ENCODE assay signal across 8 cellular contexts in the genomic region with DNA sequence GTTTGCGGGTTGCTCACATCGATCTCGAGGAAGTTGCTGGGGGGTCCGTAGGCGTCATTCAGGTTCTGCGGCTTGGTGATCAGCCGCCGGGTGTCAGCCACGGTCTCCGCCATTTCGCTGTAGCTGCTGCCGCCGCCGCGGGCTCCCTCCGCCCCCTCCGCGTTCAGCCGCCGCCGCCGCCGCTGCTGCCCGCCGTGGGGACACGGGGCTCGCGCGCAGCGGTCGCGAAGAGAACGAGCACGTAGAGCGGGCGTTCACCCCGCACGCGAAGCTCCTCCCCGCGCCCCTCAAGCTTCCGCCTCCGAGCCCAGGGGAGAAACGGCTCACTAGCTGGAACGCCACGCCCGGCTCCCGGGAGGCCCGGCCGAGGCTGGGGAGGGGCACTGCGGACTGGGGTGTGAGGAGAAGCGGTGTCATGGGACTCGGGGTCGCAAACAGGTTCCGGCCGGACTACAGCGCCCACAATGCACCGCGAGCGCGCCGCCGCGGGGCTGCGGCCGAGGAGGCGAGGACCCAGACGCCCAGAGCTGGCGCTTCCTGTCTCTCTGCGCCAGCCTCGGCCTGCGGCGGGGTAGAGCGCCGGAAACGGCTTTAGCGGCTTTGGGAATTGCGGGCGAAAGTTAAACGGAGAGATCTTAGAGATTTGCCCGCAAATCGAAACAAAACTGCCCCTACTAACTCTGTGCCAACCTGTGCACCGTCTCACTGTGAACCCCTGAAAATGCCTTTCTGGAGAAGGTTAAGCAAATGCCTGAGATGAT. TPM values are rescaled to one million over a fixed set of nuclear protein-coding genes. Genes with fewer than 3 reads are reported as not detected.
DNase-seq lines count a peak whose midpoint lies in the region; ATAC-seq and TF ChIP-seq lines count a peak whose summit lies in the region.

Gene SNX3 (minus strand): TSS at position 232 of the 761 bp plus-strand sequence. CDS start 119 bp downstream, at position 113.

- TF ChIP-seq CTCF in AG09309 (IDR thresholded peaks at IDR 0.05; ENCODE audit: control insufficient read depth, insufficient read depth, low read depth, low read length, missing control alignments) (no peak), activated B cell treated with CpG ODN at 0.5 μM for 24 hours (IDR thresholded peaks at IDR 0.05) (no peak)

- intact Hi-C loops in activated B cell treated with CpG ODN at 0.5 μM for 24 hours (cut with micrococcal nuclease) = loop anchor here (1.0 to 10.0 kb wide), 13 partner anchors 14 to 1121 kb away; partner anchors contain the start of genes AFG1L, ARMC2, CD164 and CEP57L1

- H3K4me3 Mint-ChIP-seq in activated B cell treated with CpG ODN at 0.5 μM for 24 hours = peak within 1 kb of the TSS; percentile 93
- peak within 1 kb of the TSS; percentile 89 to 99 (median 94) for H3K4me3 Mint-ChIP-seq in immature natural killer cell

- H3K27ac ChIP-seq in caudate nucleus (ENCODE audit: low read depth, low read length) = peak within 1 kb of the TSS; percentile 98

- CTCF ChIA-PET in activated B cell treated with CpG ODN at 0.5 μM for 24 hours (lab: Charles Lee) = interaction anchor here (0.8 to 2.1 kb wide), 5 partner anchors 34 to 231 kb away, joined by 3 to 16 read pairs (median 6); partner anchors contain the start of gene AFG1L

- peak within 1 kb of the TSS; percentile 98 for H3K27ac Mint-ChIP-seq in activated B cell treated with CpG ODN at 0.5 μM for 24 hours
- H3K27ac Mint-ChIP-seq in immature natural killer cell = peak within 1 kb of the TSS; percentile 94 to 99 (median 97)

- H3K36me3 Mint-ChIP-seq in activated B cell treated with CpG ODN at 0.5 μM for 24 hours (ENCODE audit: low read depth) = peaks cover 19% of the 10 kb centered on the region
- H3K36me3 Mint-ChIP-seq in immature natural killer cell = no peaks in the 10 kb centered on the region

- ATAC-seq in GM18907 (IDR thresholded peaks at IDR 0.05; ENCODE audit: unreplicated experiment) (peak; percentile 89), HG03159 (IDR thresholded peaks at IDR 0.05; ENCODE audit: unreplicated experiment) (peak; percentile 82), activated B cell treated with CpG ODN at 0.5 μM for 24 hours (ENCODE audit: low read depth) (peak; percentile 92)

- H3K4me1 Mint-ChIP-seq in activated B cell treated with CpG ODN at 0.5 μM for 24 hours (peaks cover 43% of the 10 kb centered on the region), immature natural killer cell (peaks cover 28 to 45% of the 10 kb centered on the region in 2 donors)

- H3K9me3 Mint-ChIP-seq in activated B cell treated with CpG ODN at 0.5 μM for 24 hours = no peaks in the 10 kb centered on the region
- H3K9me3 Mint-ChIP-seq in immature natural killer cell = no peaks in the 10 kb centered on the region

- POLR2A ChIA-PET in activated B cell treated with CpG ODN at 0.5 μM for 24 hours (lab: Charles Lee) = interaction anchor here (0.6 to 4.2 kb wide), 28 partner anchors 10 to 1935 kb away, joined by 3 to 102 read pairs (median 4); partner anchors contain the start of genes AFG1L, ATG5, CEP57L1 and OSTM1

- H3K27me3 Mint-ChIP-seq in activated B cell treated with CpG ODN at 0.5 μM for 24 hours (no peaks in the 10 kb centered on the region), immature natural killer cell (ENCODE audit: low read depth in 3 of 3) (peaks cover 13 to 22% (median 17%) of the 10 kb centered on the region in 3 donors)

- DNase-seq in AG09309 (ENCODE audit: low read depth) = peak; percentile 84
- DNase-seq in NCI-H2227 treated with DMSO at 0.1 percent for 48 hours (lab: John Stamatoyannopoulos, UW) = peak; percentile 80
- DNase-seq in activated B cell treated with CpG ODN at 0.5 μM for 24 hours = peak; percentile 98
- DNase-seq in caudate nucleus (lab: John Stamatoyannopoulos, UW) = peak; percentile 33 to 96 (median 89)
- DNase-seq in immature natural killer cell = peak; percentile 93 to 95 (median 94)
- DNase-seq in smooth muscle cell of the brain vasculature (ENCODE audit: low read depth, low spot score) = peak; percentile 78

- H3K4me3 ChIP-seq in AG09309 (ENCODE audit: control insufficient read depth, low read depth, low read length) = peak within 1 kb of the TSS; percentile 100

RNA-seq across cellular contexts. Expression of gene SNX3, which starts in this region (rescaled TPM):
- 121 and 133 TPM in 2 replicates for total RNA-seq in activated B cell treated with CpG ODN at 0.5 μM for 24 hours
- polyA plus RNA-seq in immature natural killer cell = 100 to 1,000 TPM; 218 to 469 (median 234) TPM

Comparison
In these comparisons a context has a peak if more than half of its experiments do, and no peak if none do; other contexts are left out.
1. Peak in every context shown above with its lines: DNase-seq, ATAC-seq, H3K4me3 ChIP-seq and H3K27ac ChIP-seq.